8 cellular contexts compared by ENCODE assay signal in the genomic region with DNA sequence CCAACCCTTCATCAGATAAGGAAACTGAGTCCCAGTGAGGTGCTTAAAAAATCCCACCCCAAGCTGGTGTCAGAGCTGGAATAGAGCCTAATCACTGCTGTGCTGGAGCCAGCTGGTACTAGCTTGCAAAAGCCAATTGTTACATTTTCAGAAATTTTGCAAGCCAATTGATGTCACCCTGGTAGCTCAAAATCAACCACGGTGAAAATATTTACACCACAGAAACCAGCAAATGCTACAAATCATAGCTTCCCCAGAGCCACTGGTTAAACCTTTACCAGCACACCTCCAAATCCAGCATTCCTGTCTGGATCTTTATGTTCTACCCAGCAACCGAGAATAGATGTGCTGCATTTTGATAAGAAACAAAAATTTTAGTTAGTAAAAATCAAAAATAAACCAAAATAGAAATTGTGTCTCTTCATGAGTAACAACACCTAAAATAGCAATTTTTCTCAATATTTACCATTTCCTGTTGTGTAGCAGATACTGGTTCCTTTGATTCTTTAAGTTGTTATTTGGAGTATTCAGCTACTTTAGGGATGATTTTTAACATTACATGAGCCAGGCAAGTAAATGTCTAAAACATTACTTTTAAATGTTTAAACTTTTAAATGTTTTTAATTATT. TPM values are rescaled to one million over a fixed set of nuclear protein-coding genes. Genes with fewer than 3 reads are reported as not detected.
DNase-seq lines count a peak whose midpoint lies in the region; ATAC-seq, FAIRE-seq and TF ChIP-seq lines count a peak whose summit lies in the region.

No MANE protein-coding gene starts in this region.

- DNase-seq in GM18507 (ENCODE audit: extremely low spot score, insufficient read length, low read depth): no peak
- peak; percentile 10 for DNase-seq in H4 (ENCODE audit: low spot score)
- DNase-seq in NCI-H1105 treated with DMSO at 0.1 percent for 48 hours (lab: John Stamatoyannopoulos, UW): peak; percentile 66
- no peak for DNase-seq in endothelial cell of umbilical vein (ENCODE audit: low read depth, low spot score)
- DNase-seq in psoas muscle: no peak
- no peak for DNase-seq in UCSD-AML1 (lab: John Stamatoyannopoulos, UW; ENCODE audit: unreplicated experiment)
- DNase-seq in mesenteric fat pad (ENCODE audit: low spot score): no peak
- no peak for DNase-seq in SKM-1 treated with dmso at 0.1 percent for 144 hours (lab: John Stamatoyannopoulos, UW; ENCODE audit: unreplicated experiment)

- 25 to 57% (median 28%) methylated on average over 2 of the region's 2 CpGs for WGBS in psoas muscle, 3 donors

- no peaks in the 10 kb centered on the region for H3K79me2 ChIP-seq in endothelial cell of umbilical vein (ENCODE audit: control insufficient read depth, insufficient read depth, low read length)

- peaks cover 24% of the 10 kb centered on the region for H3K4me1 ChIP-seq in endothelial cell of umbilical vein (ENCODE audit: control insufficient read depth, extremely low read depth, insufficient read depth, low read length)
- peaks cover 27% of the 10 kb centered on the region for H3K4me1 ChIP-seq in psoas muscle

- intact Hi-C loops in endothelial cell of umbilical vein (cut with micrococcal nuclease) (loop anchor here (1.0 to 2.0 kb wide), 4 partner anchors 120 to 945 kb away; a partner anchor contains a TSS), psoas muscle (cut with DNase I) (loop anchor here (5.0 to 10.0 kb wide), 2 partner anchors 467 to 470 kb away; a partner anchor contains a TSS)

- H3K9me3 ChIP-seq in endothelial cell of umbilical vein (replicated peaks; ENCODE audit: control insufficient read depth, insufficient read depth, low read length) (no peaks in the 10 kb centered on the region), psoas muscle (no peaks in the 10 kb centered on the region)

- CTCF ChIA-PET in endothelial cell of umbilical vein (lab: Charles Lee): interaction anchor here (0.8 to 3.9 kb wide), 18 partner anchors 8 to 677 kb away, joined by 3 to 18 read pairs (median 4); a partner anchor contains a TSS

- H3K4me2 ChIP-seq in endothelial cell of umbilical vein (ENCODE audit: insufficient read depth, low read length): peak overlapping the region; percentile 82

- H3K36me3 ChIP-seq in endothelial cell of umbilical vein (ENCODE audit: control insufficient read depth in 2 of 2, extremely low read depth in 1 of 2, insufficient read depth in 2 of 2, low read length in 2 of 2) (no peaks in the 10 kb centered on the region), psoas muscle (ENCODE audit: insufficient read depth in 1 of 2, low read depth in 1 of 2) (peaks cover 0 to 8% of the 10 kb centered on the region in 2 donors)

- H3K9ac ChIP-seq in endothelial cell of umbilical vein (replicated peaks; ENCODE audit: extremely low read depth, insufficient read depth, low read length): peak overlapping the region; percentile 69

- H3K4me3 ChIP-seq in endothelial cell of umbilical vein (replicated peaks in 1 of 3; ENCODE audit: insufficient read depth in 1 of 3, low read depth in 1 of 3, low read length in 3 of 3) (no peak overlapping the region), psoas muscle (peak overlapping the region; percentile 47)

- no peaks in the 10 kb centered on the region for H3K9me1 ChIP-seq in endothelial cell of umbilical vein (replicated peaks; ENCODE audit: control insufficient read depth, extremely low read depth, insufficient read depth, low read length)

- dilution Hi-C loops in endothelial cell of umbilical vein (cut with MboI; ENCODE audit: extremely low pct_ligation_motif_present, low sequenced_read_pairs): no loop called here

- no peak for TF ChIP-seq CTCF in endothelial cell of umbilical vein (IDR thresholded peaks at IDR 0.05; ENCODE audit: extremely low read depth in 1 of 2, insufficient read depth in 1 of 2, low read depth in 1 of 2, low read length in 2 of 2)
- no peak for TF ChIP-seq CTCF in psoas muscle (IDR thresholded peaks at IDR 0.05)

- H3K27me3 ChIP-seq in endothelial cell of umbilical vein (ENCODE audit: control insufficient read depth in 2 of 2, insufficient read depth in 2 of 2, low read length in 2 of 2) (no peaks in the 10 kb centered on the region), psoas muscle (ENCODE audit: insufficient read depth in 3 of 3, low read length in 2 of 3) (no peaks in the 10 kb centered on the region)

- H2AFZ ChIP-seq in endothelial cell of umbilical vein (ENCODE audit: low read depth, low read length): no peak overlapping the region

- ATAC-seq in psoas muscle: peak in 1 of 4 donors; percentile 12

- H3K27ac ChIP-seq in endothelial cell of umbilical vein (ENCODE audit: insufficient read depth, low read depth, low read length) (peak overlapping the region; percentile 76), psoas muscle (peak overlapping the region; percentile 82)

- no peaks in the 10 kb centered on the region for H4K20me1 ChIP-seq in endothelial cell of umbilical vein (replicated peaks; ENCODE audit: control insufficient read depth, extremely low read depth, insufficient read depth, low read length)

- POLR2A ChIA-PET in endothelial cell of umbilical vein (lab: Charles Lee): interaction anchor here (1.2 kb wide), 1 partner anchor 8 kb away, joined by 5 read pairs; no protein-coding TSS in a partner anchor

- TSS peak; percentile 82 for BruUV-seq in endothelial cell of umbilical vein (replicated peaks; lab: Mats Ljungman, UMichigan)

- TF ChIP-seq POLR2A in endothelial cell of umbilical vein (IDR thresholded peaks at IDR 0.05; ENCODE audit: low read depth, low read length): no peak

- FAIRE-seq in GM18507 (lab: Jason Lieb, UNC): peak; percentile 75
- peak; percentile 46 for FAIRE-seq in endothelial cell of umbilical vein (lab: Jason Lieb, UNC)

TF ChIP-seq in endothelial cell of umbilical vein, 7 proteins besides CTCF, POLR2A, EP300 and RAD21:
- no peak for TF ChIP-seq JUN (IDR thresholded peaks at IDR 0.05; ENCODE audit: borderline replicate concordance, insufficient read depth, insufficient read length, low read depth)
- TF ChIP-seq EZH2 (IDR thresholded peaks at IDR 0.05; ENCODE audit: borderline replicate concordance, low read depth, low read length, severe bottlenecking): no peak
- TF ChIP-seq MYC (IDR thresholded peaks at IDR 0.05; ENCODE audit: low read depth, low read length): no peak

RNA-seq across cellular contexts. Expression of a gene that starts 7.2 kb away (rescaled TPM):
- total RNA-seq in H4 (2014; rRNA removed; shearing (Covaris generic)): 1.3 and 2.4 TPM in 2 replicates
- total RNA-seq in endothelial cell of umbilical vein (4.2 and 4.9 TPM in 2 replicates), psoas muscle (1 to 10 TPM in 3 of 4 donors, under 1 TPM in 1; 0.91 to 2.7 (median 1.6) TPM), mesenteric fat pad (3.1 TPM)
- polyA plus RNA-seq in endothelial cell of umbilical vein (0.43 and 0.57 TPM in 2 replicates), psoas muscle (1 to 10 TPM in 1 of 3 donors, under 1 TPM in 2; 0.48 to 1.1 (median 0.48) TPM)
- 0.99 and 1.1 TPM in 2 replicates for polyA plus RNA-seq in endothelial cell of umbilical vein (2011; cell fraction: cytosol; rRNA removed)
- polyA plus RNA-seq in endothelial cell of umbilical vein (2011; cell fraction: nucleus; rRNA removed): 1.6 and 1.8 TPM in 2 replicates
- 2.4 and 3.2 TPM in 2 replicates for polyA plus RNA-seq in endothelial cell of umbilical vein (2012)
- polyA minus RNA-seq in endothelial cell of umbilical vein: 0.92 and 1.2 TPM in 2 replicates
- 0.51 TPM for polyA minus RNA-seq in endothelial cell of umbilical vein (2011; cell fraction: cytosol; rRNA and poly(A)+ RNA removed)
- 2.2 and 3.8 TPM in 2 replicates for polyA minus RNA-seq in endothelial cell of umbilical vein (2011; cell fraction: nucleus; rRNA and poly(A)+ RNA removed)

Comparison
In these comparisons a context has a peak if more than half of its experiments do, and no peak if none do; other contexts are left out.
1. DNase-seq: peak in H4 (single experiment) and NCI-H1105 treated with DMSO at 0.1 percent for 48 hours (single experiment); none in GM18507 (single experiment), endothelial cell of umbilical vein (single experiment), psoas muscle (0 of 2), UCSD-AML1 (single experiment), mesenteric fat pad (single experiment) and SKM-1 treated with dmso at 0.1 percent for 144 hours (single experiment).